In genomic region chr17:81294512-81295030, GRCh38 we compare ENCODE assay signal across 7 cellular contexts. TPM values are rescaled to one million over a fixed set of nuclear protein-coding genes. Genes with fewer than 3 reads are reported as not detected.
A peak's percentile ranks its signal among the peaks of the same experiment; 100 is the strongest.
DNase-seq lines count a peak whose midpoint lies in the region; ATAC-seq, FAIRE-seq and TF ChIP-seq lines count a peak whose summit lies in the region.

No MANE protein-coding gene starts in this region.

- H3K9me3 ChIP-seq in pancreas, result no peaks in the 10 kb centered on the region

- peak overlapping the region; percentile 94 for H3K4me3 Mint-ChIP-seq in activated CD8-positive, alpha-beta T cell treated with anti-CD3 and anti-CD28 coated beads, Interleukin-2, amount 10 ng/mL, durations not matched to agents 7 days and 5 days

- FAIRE-seq in pancreas (lab: Jason Lieb, UNC), result no peak

- peaks cover 38% of the 10 kb centered on the region for H3K4me1 Mint-ChIP-seq in activated CD8-positive, alpha-beta T cell treated with anti-CD3 and anti-CD28 coated beads, Interleukin-2, amount 10 ng/mL, durations not matched to agents 7 days and 5 days (ENCODE audit: low read depth)

- peaks cover 21% of the 10 kb centered on the region for H3K36me3 Mint-ChIP-seq in activated CD8-positive, alpha-beta T cell treated with anti-CD3 and anti-CD28 coated beads, Interleukin-2, amount 10 ng/mL, durations not matched to agents 7 days and 5 days (ENCODE audit: low read depth)

- peak; percentile 25 for ATAC-seq in GM19023 (IDR thresholded peaks at IDR 0.05; ENCODE audit: unreplicated experiment)
- ATAC-seq in HG03432 (IDR thresholded peaks at IDR 0.05; ENCODE audit: unreplicated experiment), result peak; percentile 19
- peak; percentile 3 for ATAC-seq in activated CD8-positive, alpha-beta T cell treated with anti-CD3 and anti-CD28 coated beads, Interleukin-2, amount 10 ng/mL, durations not matched to agents 7 days and 5 days
- ATAC-seq in pancreas, result peak; percentile 21 to 37 (median 26)

- CTCF ChIA-PET in activated CD8-positive, alpha-beta T cell treated with anti-CD3 and anti-CD28 coated beads, Interleukin-2, amount 10 ng/mL, durations not matched to agents 7 days and 5 days (lab: Charles Lee), result interaction anchor here (0.8 to 4.6 kb wide), 8 partner anchors 9 to 306 kb away, joined by 3 to 24 read pairs (median 4); partner anchors contain the start of gene TEPSIN

- H3K27ac ChIP-seq in pancreas, result peak overlapping the region; percentile 86 to 98 (median 93)

- intact Hi-C loops in pancreas (cut with DNase I), result loop anchor here in 2 of 3 donors (5.0 to 10.0 kb wide), 2 partner anchors 100 to 188 kb away; partner anchors contain the start of gene BAHCC1 (in 1 of the 2)

- no peaks in the 10 kb centered on the region for H3K9me3 Mint-ChIP-seq in activated CD8-positive, alpha-beta T cell treated with anti-CD3 and anti-CD28 coated beads, Interleukin-2, amount 10 ng/mL, durations not matched to agents 7 days and 5 days (ENCODE audit: insufficient read depth)

- no peak for DNase-seq in activated CD8-positive, alpha-beta T cell treated with anti-CD3 and anti-CD28 coated beads, Interleukin-2, amount 10 ng/mL, durations not matched to agents 7 days and 5 days
- peak in 1 of 2 donors; percentile 55 for DNase-seq in foreskin fibroblast
- DNase-seq in pancreas, result peak in 5 of 6 donors; percentile 41 to 81 (median 66)
- DNase-seq in effector CD8-positive, alpha-beta T cell (lab: John Stamatoyannopoulos, UW), result no peak
- no peak for DNase-seq in KG1 (lab: John Stamatoyannopoulos, UW)

- no peaks in the 10 kb centered on the region for H3K36me3 ChIP-seq in pancreas

- POLR2A ChIA-PET in activated CD8-positive, alpha-beta T cell treated with anti-CD3 and anti-CD28 coated beads, Interleukin-2, amount 10 ng/mL, durations not matched to agents 7 days and 5 days (lab: Charles Lee), result interaction anchor here (1.1 to 1.6 kb wide), 6 partner anchors 9 to 214 kb away, joined by 3 to 10 read pairs (median 4); partner anchors contain the start of genes NDUFAF8 and TEPSIN

- peaks cover 3% of the 10 kb centered on the region for H3K27me3 Mint-ChIP-seq in activated CD8-positive, alpha-beta T cell treated with anti-CD3 and anti-CD28 coated beads, Interleukin-2, amount 10 ng/mL, durations not matched to agents 7 days and 5 days (ENCODE audit: low read depth)

- peaks cover 0 to 15% (median 0%) of the 10 kb centered on the region in 3 donors for H3K4me1 ChIP-seq in pancreas

- H3K4me3 ChIP-seq in foreskin fibroblast (ENCODE audit: low read depth in 1 of 2, low read length in 2 of 2) (peak overlapping the region; percentile 70 to 91), pancreas (peak overlapping the region; percentile 73 to 93 (median 88))

- H3K27me3 ChIP-seq in pancreas, result no peaks in the 10 kb centered on the region

- peak overlapping the region; percentile 76 for H3K27ac Mint-ChIP-seq in activated CD8-positive, alpha-beta T cell treated with anti-CD3 and anti-CD28 coated beads, Interleukin-2, amount 10 ng/mL, durations not matched to agents 7 days and 5 days

- no peak for TF ChIP-seq CTCF in foreskin fibroblast (IDR thresholded peaks at IDR 0.05; ENCODE audit: low read depth, low read length)
- no peak for TF ChIP-seq CTCF in pancreas (IDR thresholded peaks at IDR 0.05)

- WGBS in pancreas, 2 donors, result 0 to 1% methylated on average over 41 to 48 of the region's 48 CpGs

RNA-seq across cellular contexts. Expression of gene SLC38A10, which starts 0.5 kb away (rescaled TPM):
- total RNA-seq in activated CD8-positive, alpha-beta T cell treated with anti-CD3 and anti-CD28 coated beads, Interleukin-2, amount 10 ng/mL, durations not matched to agents 7 days and 5 days, result 10 to 100 TPM; 78.5 to 83.5 TPM
- total RNA-seq in pancreas, result 100 to 1,000 TPM in 1 of 6 donors, 10 to 100 TPM in 5; 72.8 to 119 (median 95.7) TPM
- 100 to 1,000 TPM; 138 to 190 TPM for polyA plus RNA-seq in pancreas

RNA-seq across cellular contexts. Expression of gene NDUFAF8, which starts 55.5 kb away (rescaled TPM):
- total RNA-seq in activated CD8-positive, alpha-beta T cell treated with anti-CD3 and anti-CD28 coated beads, Interleukin-2, amount 10 ng/mL, durations not matched to agents 7 days and 5 days, result 10 to 100 TPM; 42.3 to 48.3 TPM
- total RNA-seq in pancreas, result 10 to 100 TPM; 17.5 to 26.3 (median 20.0) TPM
- polyA plus RNA-seq in pancreas, result 10 to 100 TPM; 29.2 to 34.1 TPM

RNA-seq across cellular contexts. Expression of gene TEPSIN, which starts 55.7 kb away (rescaled TPM):
- total RNA-seq in activated CD8-positive, alpha-beta T cell treated with anti-CD3 and anti-CD28 coated beads, Interleukin-2, amount 10 ng/mL, durations not matched to agents 7 days and 5 days, result 10 to 100 TPM; 43.8 to 52.7 TPM
- 10 to 100 TPM; 13.8 to 30.7 (median 16.1) TPM for total RNA-seq in pancreas
- polyA plus RNA-seq in pancreas, result 10 to 100 TPM; 54.4 to 98.5 TPM

Comparison
In these comparisons a context has a peak if more than half of its experiments do, and no peak if none do; other contexts are left out.
1. DNase-seq: peak in pancreas (5 of 6); none in activated CD8-positive, alpha-beta T cell treated with anti-CD3 and anti-CD28 coated beads, Interleukin-2, amount 10 ng/mL, durations not matched to agents 7 days and 5 days (single experiment), effector CD8-positive, alpha-beta T cell (single experiment) and KG1 (single experiment).
2. Peak in every context shown above with its lines, with median percentiles within 50 percentile points of each other: ATAC-seq.